1 cellular context compared by ENCODE assay signal in the genomic region with DNA sequence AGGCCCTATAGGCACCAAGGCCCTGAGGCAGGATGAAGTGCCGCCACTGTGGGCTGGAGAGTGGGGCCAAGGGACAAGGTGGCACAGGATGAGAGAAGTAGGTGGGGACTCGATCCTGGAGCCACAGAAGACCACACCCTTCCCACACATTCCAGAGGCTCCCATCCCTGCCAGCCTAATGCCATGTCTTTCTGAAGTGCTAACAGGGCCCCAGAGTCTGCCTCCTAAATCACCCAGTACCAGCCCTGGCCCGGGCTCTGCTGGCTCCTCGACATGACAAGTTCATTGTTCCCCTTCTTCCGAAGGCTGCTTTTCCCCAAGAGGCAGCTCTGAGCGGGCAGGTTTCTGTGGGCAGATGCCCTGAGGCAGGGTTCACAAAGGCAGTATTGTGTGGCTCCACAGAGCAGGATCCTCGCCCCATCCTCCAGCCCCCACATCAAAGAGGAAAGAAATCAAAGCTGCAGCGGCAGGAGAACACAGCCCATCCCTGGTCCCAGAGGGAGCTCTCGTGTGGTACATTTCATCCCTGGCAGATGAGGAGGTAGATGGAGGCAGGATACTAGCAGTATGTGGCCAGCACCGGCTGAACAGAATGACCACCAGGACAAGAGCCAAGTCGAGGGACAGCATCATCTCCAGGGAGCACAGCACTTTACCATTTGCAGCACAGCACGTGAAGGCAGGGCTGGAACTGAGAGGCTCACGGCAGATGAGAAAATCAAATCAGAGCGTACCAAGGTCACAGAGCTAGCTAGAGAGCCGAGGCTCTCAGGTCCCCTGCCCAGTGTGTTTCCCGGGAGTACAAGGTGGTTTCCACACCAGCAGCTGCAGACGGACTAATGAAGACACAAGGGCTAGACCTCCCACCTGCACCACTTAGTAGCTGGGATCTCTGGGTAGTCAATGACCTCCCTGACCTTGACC.
TF ChIP-seq lines count a peak whose summit lies in the region.

No MANE protein-coding gene starts in this region.

TF ChIP-seq in HepG2, 621 proteins besides CTCF, POLR2A, EP300 and RAD21 (continued from another document and continues in another):
- no peak for TF ChIP-seq HCFC1 (IDR thresholded peaks at IDR 0.05; ENCODE audit: low read depth, low read length)
- peak; percentile 29; the same call in 1 of the 2 replicates for TF ChIP-seq KAT8 (CRISPR knock-in tag; IDR thresholded peaks at IDR 0.05)
- TF ChIP-seq, protein P1, sequence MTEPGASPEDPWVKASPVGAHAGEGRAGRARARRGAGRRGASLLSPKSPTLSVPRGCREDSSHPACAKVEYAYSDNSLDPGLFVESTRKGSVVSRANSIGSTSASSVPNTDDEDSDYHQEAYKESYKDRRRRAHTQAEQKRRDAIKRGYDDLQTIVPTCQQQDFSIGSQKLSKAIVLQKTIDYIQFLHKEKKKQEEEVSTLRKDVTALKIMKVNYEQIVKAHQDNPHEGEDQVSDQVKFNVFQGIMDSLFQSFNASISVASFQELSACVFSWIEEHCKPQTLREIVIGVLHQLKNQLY (CRISPR knock-in tag; IDR thresholded peaks at IDR 0.05) = peak; percentile 60
- TF ChIP-seq HOXD1 (CRISPR knock-in tag; IDR thresholded peaks at IDR 0.05) = peak; percentile 26; the same call in 1 of the 2 replicates
- peak; percentile 98 for TF ChIP-seq HNRNPL (IDR thresholded peaks at IDR 0.05; ENCODE audit: low read depth, low read length)
- no peak for TF ChIP-seq MBNL3 (CRISPR knock-in tag; conservative IDR thresholded peaks at IDR 0.05)
- peak; percentile 20; the same call in 1 of the 2 replicates for TF ChIP-seq GABPB1 (CRISPR knock-in tag; IDR thresholded peaks at IDR 0.05)
- no peak for TF ChIP-seq STAT5B (CRISPR knock-in tag; IDR thresholded peaks at IDR 0.05)
- TF ChIP-seq, protein P2, sequence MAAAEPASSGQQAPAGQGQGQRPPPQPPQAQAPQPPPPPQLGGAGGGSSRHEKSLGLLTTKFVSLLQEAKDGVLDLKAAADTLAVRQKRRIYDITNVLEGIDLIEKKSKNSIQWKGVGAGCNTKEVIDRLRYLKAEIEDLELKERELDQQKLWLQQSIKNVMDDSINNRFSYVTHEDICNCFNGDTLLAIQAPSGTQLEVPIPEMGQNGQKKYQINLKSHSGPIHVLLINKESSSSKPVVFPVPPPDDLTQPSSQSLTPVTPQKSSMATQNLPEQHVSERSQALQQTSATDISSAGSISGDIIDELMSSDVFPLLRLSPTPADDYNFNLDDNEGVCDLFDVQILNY (CRISPR knock-in tag; conservative IDR thresholded peaks at IDR 0.05) = no peak
- peak; percentile 35 for TF ChIP-seq RBM39 (IDR thresholded peaks at IDR 0.05; ENCODE audit: low read depth, low read length, poor library complexity, severe bottlenecking)
- TF ChIP-seq, protein P3, sequence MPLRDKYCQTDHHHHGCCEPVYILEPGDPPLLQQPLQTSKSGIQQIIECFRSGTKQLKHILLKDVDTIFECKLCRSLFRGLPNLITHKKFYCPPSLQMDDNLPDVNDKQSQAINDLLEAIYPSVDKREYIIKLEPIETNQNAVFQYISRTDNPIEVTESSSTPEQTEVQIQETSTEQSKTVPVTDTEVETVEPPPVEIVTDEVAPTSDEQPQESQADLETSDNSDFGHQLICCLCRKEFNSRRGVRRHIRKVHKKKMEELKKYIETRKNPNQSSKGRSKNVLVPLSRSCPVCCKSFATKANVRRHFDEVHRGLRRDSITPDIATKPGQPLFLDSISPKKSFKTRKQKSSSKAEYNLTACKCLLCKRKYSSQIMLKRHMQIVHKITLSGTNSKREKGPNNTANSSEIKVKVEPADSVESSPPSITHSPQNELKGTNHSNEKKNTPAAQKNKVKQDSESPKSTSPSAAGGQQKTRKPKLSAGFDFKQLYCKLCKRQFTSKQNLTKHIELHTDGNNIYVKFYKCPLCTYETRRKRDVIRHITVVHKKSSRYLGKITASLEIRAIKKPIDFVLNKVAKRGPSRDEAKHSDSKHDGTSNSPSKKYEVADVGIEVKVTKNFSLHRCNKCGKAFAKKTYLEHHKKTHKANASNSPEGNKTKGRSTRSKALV (CRISPR knock-in tag; IDR thresholded peaks at IDR 0.05) = 0 out of 2 replicates have a peak, but pooled peaks have one; percentile 29
- TF ChIP-seq, protein P4, sequence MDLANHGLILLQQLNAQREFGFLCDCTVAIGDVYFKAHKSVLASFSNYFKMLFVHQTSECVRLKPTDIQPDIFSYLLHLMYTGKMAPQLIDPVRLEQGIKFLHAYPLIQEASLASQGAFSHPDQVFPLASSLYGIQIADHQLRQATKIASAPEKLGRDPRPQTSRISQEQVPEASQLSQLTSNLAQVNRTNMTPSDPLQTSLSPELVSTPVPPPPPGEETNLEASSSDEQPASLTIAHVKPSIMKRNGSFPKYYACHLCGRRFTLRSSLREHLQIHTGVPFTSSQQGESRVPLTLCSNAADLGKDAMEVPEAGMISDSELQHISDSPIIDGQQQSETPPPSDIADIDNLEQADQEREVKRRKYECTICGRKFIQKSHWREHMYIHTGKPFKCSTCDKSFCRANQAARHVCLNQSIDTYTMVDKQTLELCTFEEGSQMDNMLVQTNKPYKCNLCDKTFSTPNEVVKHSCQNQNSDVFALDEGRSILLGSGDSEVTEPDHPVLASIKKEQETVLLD (CRISPR knock-in tag; IDR thresholded peaks at IDR 0.05; ENCODE audit: low read depth) = no peak
- TF ChIP-seq ZNF441 (CRISPR knock-in tag; IDR thresholded peaks at IDR 0.05; ENCODE audit: borderline replicate concordance) = no peak
- 0 out of 2 replicates have a peak, but pooled peaks have one; percentile 27 for TF ChIP-seq ZFX (CRISPR knock-in tag; IDR thresholded peaks at IDR 0.05; ENCODE audit: low read depth)
- TF ChIP-seq HNF4G (IDR thresholded peaks at IDR 0.05; ENCODE audit: borderline replicate concordance, low read depth, low read length) = peak; percentile 45; the same call in 1 of the 2 replicates
- TF ChIP-seq HNF4G (CRISPR knock-in tag; IDR thresholded peaks at IDR 0.05; ENCODE audit: borderline replicate concordance, low read depth) = no peak
- TF ChIP-seq FOXA3 (CRISPR knock-in tag; IDR thresholded peaks at IDR 0.05) = peak; percentile 70
- TF ChIP-seq ZNF879 (CRISPR knock-in tag; IDR thresholded peaks at IDR 0.05) = no peak
- peak; percentile 46; the same call in 1 of the 2 replicates for TF ChIP-seq ZC3H4 (CRISPR knock-in tag; IDR thresholded peaks at IDR 0.05; ENCODE audit: borderline replicate concordance)
- peak; percentile 56; the same call in 1 of the 2 replicates for TF ChIP-seq ZNF768 (CRISPR knock-in tag; IDR thresholded peaks at IDR 0.05)
- peak; percentile 77; the same call in 1 of the 2 replicates for TF ChIP-seq ZMYM3 (CRISPR knock-in tag; IDR thresholded peaks at IDR 0.05)
- no peak for TF ChIP-seq NFATC3 (CRISPR knock-in tag; IDR thresholded peaks at IDR 0.05)
- TF ChIP-seq ZNF350 (CRISPR knock-in tag; IDR thresholded peaks at IDR 0.05; ENCODE audit: borderline replicate concordance, low read depth) = peak; percentile 62; the same call in 1 of the 2 replicates
- no peak for TF ChIP-seq ZNF44 (CRISPR knock-in tag; IDR thresholded peaks at IDR 0.05)
- TF ChIP-seq GPN1 (CRISPR knock-in tag; IDR thresholded peaks at IDR 0.05; ENCODE audit: borderline replicate concordance) = no peak
- peak; percentile 93 for TF ChIP-seq PHF21A (CRISPR knock-in tag; IDR thresholded peaks at IDR 0.05)
- no peak for TF ChIP-seq ZNF674 (CRISPR knock-in tag; IDR thresholded peaks at IDR 0.05; ENCODE audit: low read depth)
- TF ChIP-seq ZNF788 (CRISPR knock-in tag; IDR thresholded peaks at IDR 0.05; ENCODE audit: borderline replicate concordance) = peak; percentile 84; the same call in 1 of the 2 replicates
- TF ChIP-seq TBX2 (CRISPR knock-in tag; IDR thresholded peaks at IDR 0.05; ENCODE audit: borderline replicate concordance) = peak; percentile 87
- TF ChIP-seq, protein P5, sequence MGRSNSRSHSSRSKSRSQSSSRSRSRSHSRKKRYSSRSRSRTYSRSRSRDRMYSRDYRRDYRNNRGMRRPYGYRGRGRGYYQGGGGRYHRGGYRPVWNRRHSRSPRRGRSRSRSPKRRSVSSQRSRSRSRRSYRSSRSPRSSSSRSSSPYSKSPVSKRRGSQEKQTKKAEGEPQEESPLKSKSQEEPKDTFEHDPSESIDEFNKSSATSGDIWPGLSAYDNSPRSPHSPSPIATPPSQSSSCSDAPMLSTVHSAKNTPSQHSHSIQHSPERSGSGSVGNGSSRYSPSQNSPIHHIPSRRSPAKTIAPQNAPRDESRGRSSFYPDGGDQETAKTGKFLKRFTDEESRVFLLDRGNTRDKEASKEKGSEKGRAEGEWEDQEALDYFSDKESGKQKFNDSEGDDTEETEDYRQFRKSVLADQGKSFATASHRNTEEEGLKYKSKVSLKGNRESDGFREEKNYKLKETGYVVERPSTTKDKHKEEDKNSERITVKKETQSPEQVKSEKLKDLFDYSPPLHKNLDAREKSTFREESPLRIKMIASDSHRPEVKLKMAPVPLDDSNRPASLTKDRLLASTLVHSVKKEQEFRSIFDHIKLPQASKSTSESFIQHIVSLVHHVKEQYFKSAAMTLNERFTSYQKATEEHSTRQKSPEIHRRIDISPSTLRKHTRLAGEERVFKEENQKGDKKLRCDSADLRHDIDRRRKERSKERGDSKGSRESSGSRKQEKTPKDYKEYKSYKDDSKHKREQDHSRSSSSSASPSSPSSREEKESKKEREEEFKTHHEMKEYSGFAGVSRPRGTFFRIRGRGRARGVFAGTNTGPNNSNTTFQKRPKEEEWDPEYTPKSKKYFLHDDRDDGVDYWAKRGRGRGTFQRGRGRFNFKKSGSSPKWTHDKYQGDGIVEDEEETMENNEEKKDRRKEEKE (IDR thresholded peaks at IDR 0.05) = no peak
- peak; percentile 53; the same call in 1 of the 2 replicates for TF ChIP-seq BCL6 (CRISPR knock-in tag; IDR thresholded peaks at IDR 0.05)
- TF ChIP-seq, protein P6, sequence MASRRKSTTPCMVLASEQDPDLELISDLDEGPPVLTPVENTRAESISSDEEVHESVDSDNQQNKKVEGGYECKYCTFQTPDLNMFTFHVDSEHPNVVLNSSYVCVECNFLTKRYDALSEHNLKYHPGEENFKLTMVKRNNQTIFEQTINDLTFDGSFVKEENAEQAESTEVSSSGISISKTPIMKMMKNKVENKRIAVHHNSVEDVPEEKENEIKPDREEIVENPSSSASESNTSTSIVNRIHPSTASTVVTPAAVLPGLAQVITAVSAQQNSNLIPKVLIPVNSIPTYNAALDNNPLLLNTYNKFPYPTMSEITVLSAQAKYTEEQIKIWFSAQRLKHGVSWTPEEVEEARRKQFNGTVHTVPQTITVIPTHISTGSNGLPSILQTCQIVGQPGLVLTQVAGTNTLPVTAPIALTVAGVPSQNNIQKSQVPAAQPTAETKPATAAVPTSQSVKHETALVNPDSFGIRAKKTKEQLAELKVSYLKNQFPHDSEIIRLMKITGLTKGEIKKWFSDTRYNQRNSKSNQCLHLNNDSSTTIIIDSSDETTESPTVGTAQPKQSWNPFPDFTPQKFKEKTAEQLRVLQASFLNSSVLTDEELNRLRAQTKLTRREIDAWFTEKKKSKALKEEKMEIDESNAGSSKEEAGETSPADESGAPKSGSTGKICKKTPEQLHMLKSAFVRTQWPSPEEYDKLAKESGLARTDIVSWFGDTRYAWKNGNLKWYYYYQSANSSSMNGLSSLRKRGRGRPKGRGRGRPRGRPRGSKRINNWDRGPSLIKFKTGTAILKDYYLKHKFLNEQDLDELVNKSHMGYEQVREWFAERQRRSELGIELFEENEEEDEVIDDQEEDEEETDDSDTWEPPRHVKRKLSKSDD (CRISPR knock-in tag; IDR thresholded peaks at IDR 0.05; ENCODE audit: low read depth) = 0 out of 2 replicates have a peak, but pooled peaks have one; percentile 41
- TF ChIP-seq ZNF496 (CRISPR knock-in tag; IDR thresholded peaks at IDR 0.05; ENCODE audit: insufficient replicate concordance) = no peak
- TF ChIP-seq, protein P7, sequence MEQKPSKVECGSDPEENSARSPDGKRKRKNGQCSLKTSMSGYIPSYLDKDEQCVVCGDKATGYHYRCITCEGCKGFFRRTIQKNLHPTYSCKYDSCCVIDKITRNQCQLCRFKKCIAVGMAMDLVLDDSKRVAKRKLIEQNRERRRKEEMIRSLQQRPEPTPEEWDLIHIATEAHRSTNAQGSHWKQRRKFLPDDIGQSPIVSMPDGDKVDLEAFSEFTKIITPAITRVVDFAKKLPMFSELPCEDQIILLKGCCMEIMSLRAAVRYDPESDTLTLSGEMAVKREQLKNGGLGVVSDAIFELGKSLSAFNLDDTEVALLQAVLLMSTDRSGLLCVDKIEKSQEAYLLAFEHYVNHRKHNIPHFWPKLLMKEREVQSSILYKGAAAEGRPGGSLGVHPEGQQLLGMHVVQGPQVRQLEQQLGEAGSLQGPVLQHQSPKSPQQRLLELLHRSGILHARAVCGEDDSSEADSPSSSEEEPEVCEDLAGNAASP (CRISPR knock-in tag; IDR thresholded peaks at IDR 0.05; ENCODE audit: borderline replicate concordance) = peak; percentile 66; the same call in 1 of the 2 replicates
- no peak for TF ChIP-seq SMYD3 (CRISPR knock-in tag; IDR thresholded peaks at IDR 0.05)
- TF ChIP-seq AKAP8 (CRISPR knock-in tag; IDR thresholded peaks at IDR 0.05) = peak; percentile 80; the same call in 1 of the 2 replicates
- TF ChIP-seq ZNF251 (CRISPR knock-in tag; IDR thresholded peaks at IDR 0.05) = no peak
- TF ChIP-seq ZNF7 (CRISPR knock-in tag; IDR thresholded peaks at IDR 0.05) = no peak
- TF ChIP-seq KLF13 (CRISPR knock-in tag; IDR thresholded peaks at IDR 0.05) = no peak
- TF ChIP-seq, protein P8, sequence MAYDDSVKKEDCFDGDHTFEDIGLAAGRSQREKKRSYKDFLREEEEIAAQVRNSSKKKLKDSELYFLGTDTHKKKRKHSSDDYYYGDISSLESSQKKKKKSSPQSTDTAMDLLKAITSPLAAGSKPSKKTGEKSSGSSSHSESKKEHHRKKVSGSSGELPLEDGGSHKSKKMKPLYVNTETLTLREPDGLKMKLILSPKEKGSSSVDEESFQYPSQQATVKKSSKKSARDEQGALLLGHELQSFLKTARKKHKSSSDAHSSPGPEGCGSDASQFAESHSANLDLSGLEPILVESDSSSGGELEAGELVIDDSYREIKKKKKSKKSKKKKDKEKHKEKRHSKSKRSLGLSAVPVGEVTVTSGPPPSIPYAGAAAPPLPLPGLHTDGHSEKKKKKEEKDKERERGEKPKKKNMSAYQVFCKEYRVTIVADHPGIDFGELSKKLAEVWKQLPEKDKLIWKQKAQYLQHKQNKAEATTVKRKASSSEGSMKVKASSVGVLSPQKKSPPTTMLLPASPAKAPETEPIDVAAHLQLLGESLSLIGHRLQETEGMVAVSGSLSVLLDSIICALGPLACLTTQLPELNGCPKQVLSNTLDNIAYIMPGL (CRISPR knock-in tag; IDR thresholded peaks at IDR 0.05; ENCODE audit: borderline replicate concordance in 1 of 2, low read depth in 1 of 2) = peak; percentile 43 to 68; a peak in 2 of 4 replicates
- TF ChIP-seq MYNN (CRISPR knock-in tag; IDR thresholded peaks at IDR 0.05; ENCODE audit: low read depth) = peak; percentile 93; the same call in 1 of the 2 replicates
- peak; percentile 64; the same call in 1 of the 2 replicates for TF ChIP-seq ZNF839 (CRISPR knock-in tag; IDR thresholded peaks at IDR 0.05; ENCODE audit: borderline replicate concordance)
- TF ChIP-seq, protein P9, sequence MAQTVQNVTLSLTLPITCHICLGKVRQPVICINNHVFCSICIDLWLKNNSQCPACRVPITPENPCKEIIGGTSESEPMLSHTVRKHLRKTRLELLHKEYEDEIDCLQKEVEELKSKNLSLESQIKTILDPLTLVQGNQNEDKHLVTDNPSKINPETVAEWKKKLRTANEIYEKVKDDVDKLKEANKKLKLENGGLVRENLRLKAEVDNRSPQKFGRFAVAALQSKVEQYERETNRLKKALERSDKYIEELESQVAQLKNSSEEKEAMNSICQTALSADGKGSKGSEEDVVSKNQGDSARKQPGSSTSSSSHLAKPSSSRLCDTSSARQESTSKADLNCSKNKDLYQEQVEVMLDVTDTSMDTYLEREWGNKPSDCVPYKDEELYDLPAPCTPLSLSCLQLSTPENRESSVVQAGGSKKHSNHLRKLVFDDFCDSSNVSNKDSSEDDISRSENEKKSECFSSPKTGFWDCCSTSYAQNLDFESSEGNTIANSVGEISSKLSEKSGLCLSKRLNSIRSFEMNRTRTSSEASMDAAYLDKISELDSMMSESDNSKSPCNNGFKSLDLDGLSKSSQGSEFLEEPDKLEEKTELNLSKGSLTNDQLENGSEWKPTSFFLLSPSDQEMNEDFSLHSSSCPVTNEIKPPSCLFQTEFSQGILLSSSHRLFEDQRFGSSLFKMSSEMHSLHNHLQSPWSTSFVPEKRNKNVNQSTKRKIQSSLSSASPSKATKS (CRISPR knock-in tag; IDR thresholded peaks at IDR 0.05) = no peak
